9 cellular contexts compared by ENCODE assay signal in genomic region chr13:59356607-59357006, GRCh38.
DNase-seq lines count a peak whose midpoint lies in the region; ATAC-seq and TF ChIP-seq lines count a peak whose summit lies in the region.
"Had no signal": no experiment of that assay in that cellular context is flagged by ENCODE, and none has a peak within 500 bp of the region (broad histone marks: within the 10 kb centered on the region; RNA-seq: fewer than 3 reads in every experiment).

No MANE protein-coding gene starts in this region.

- H3K36me3 Mint-ChIP-seq in brain, result no peaks in the 10 kb centered on the region
- H3K36me3 Mint-ChIP-seq in natural killer cell treated with Interleukin-12 subunit alpha and Interleukin-12 subunit beta and Interleukin-15 and Interleukin-18, amount 100 ng/mL, for 72 hours, result no peaks in the 10 kb centered on the region

- H3K9me3 Mint-ChIP-seq in brain, result no peaks in the 10 kb centered on the region
- no peaks in the 10 kb centered on the region for H3K9me3 Mint-ChIP-seq in natural killer cell treated with Interleukin-12 subunit alpha and Interleukin-12 subunit beta and Interleukin-15 and Interleukin-18, amount 100 ng/mL, for 72 hours

- H3K4me1 Mint-ChIP-seq in brain, result peaks cover 43% of the 10 kb centered on the region
- no peaks in the 10 kb centered on the region for H3K4me1 Mint-ChIP-seq in natural killer cell treated with Interleukin-12 subunit alpha and Interleukin-12 subunit beta and Interleukin-15 and Interleukin-18, amount 100 ng/mL, for 72 hours (ENCODE audit: low read depth in 2 of 2)

- DNase-seq in AG08396 (ENCODE audit: low spot score), result peak; percentile 3
- peak; percentile 27 for DNase-seq in NCI-H2029 treated with DMSO at 0.1 percent for 48 hours (lab: John Stamatoyannopoulos, UW)
- peak; percentile 92 to 95 for DNase-seq in lung microvascular endothelial cell (ENCODE audit: low read depth in 2 of 2)
- DNase-seq in kidney glomerular epithelial cell (lab: John Stamatoyannopoulos, UW), result no peak
- DNase-seq in NCI-H146 treated with DMSO at 0.1 percent for 48 hours (lab: John Stamatoyannopoulos, UW; ENCODE audit: unreplicated experiment), result no peak
- DNase-seq in natural killer cell treated with Interleukin-12 subunit alpha and Interleukin-12 subunit beta and Interleukin-15 and Interleukin-18, amount 100 ng/mL, for 72 hours (ENCODE audit: low spot score), result no peak
- no peak for DNase-seq in stimulated activated CD4-positive, alpha-beta T cell treated with anti-CD3 and anti-CD28 coated beads, Interleukin-4, amount 100 ng/mL, for 1 hour
- DNase-seq: stimulated activated CD4-positive, alpha-beta T cell treated with anti-CD3 and anti-CD28 coated beads, Interleukin-2, amount 100 ng/mL, for 48 hours had no signal

- no peak for ATAC-seq in natural killer cell treated with Interleukin-12 subunit alpha and Interleukin-12 subunit beta and Interleukin-15 and Interleukin-18, amount 100 ng/mL, for 72 hours

- H3K27me3 Mint-ChIP-seq in brain, result no peaks in the 10 kb centered on the region
- peaks cover 0 to 14% of the 10 kb centered on the region in 2 donors for H3K27me3 Mint-ChIP-seq in natural killer cell treated with Interleukin-12 subunit alpha and Interleukin-12 subunit beta and Interleukin-15 and Interleukin-18, amount 100 ng/mL, for 72 hours

- no peak for TF ChIP-seq CTCF in brain (conservative IDR thresholded peaks at IDR 0.05)

- H3K4me3 Mint-ChIP-seq in brain, result peak overlapping the region in 3 of 5 experiments; percentile 22 to 26 (median 24)
- H3K4me3 Mint-ChIP-seq in natural killer cell treated with Interleukin-12 subunit alpha and Interleukin-12 subunit beta and Interleukin-15 and Interleukin-18, amount 100 ng/mL, for 72 hours, result no peak overlapping the region

- H3K27ac Mint-ChIP-seq in brain, result peak overlapping the region in 3 of 5 experiments; percentile 79 to 91 (median 87)
- H3K27ac Mint-ChIP-seq in natural killer cell treated with Interleukin-12 subunit alpha and Interleukin-12 subunit beta and Interleukin-15 and Interleukin-18, amount 100 ng/mL, for 72 hours, result no peak overlapping the region

Comparison
In these comparisons a context has a peak if more than half of its experiments do, and no peak if none do; other contexts are left out.
1. DNase-seq: peak in AG08396 (single experiment), NCI-H2029 treated with DMSO at 0.1 percent for 48 hours (single experiment) and lung microvascular endothelial cell (2 of 2); none in kidney glomerular epithelial cell (single experiment), NCI-H146 treated with DMSO at 0.1 percent for 48 hours (single experiment), natural killer cell treated with Interleukin-12 subunit alpha and Interleukin-12 subunit beta and Interleukin-15 and Interleukin-18, amount 100 ng/mL, for 72 hours (single experiment) and stimulated activated CD4-positive, alpha-beta T cell treated with anti-CD3 and anti-CD28 coated beads, Interleukin-4, amount 100 ng/mL, for 1 hour (single experiment).
2. H3K27ac Mint-ChIP-seq: peak in brain (3 of 5); none in natural killer cell treated with Interleukin-12 subunit alpha and Interleukin-12 subunit beta and Interleukin-15 and Interleukin-18, amount 100 ng/mL, for 72 hours (0 of 2).